ENCODE assay signal across 1 cellular context in the genomic region with DNA sequence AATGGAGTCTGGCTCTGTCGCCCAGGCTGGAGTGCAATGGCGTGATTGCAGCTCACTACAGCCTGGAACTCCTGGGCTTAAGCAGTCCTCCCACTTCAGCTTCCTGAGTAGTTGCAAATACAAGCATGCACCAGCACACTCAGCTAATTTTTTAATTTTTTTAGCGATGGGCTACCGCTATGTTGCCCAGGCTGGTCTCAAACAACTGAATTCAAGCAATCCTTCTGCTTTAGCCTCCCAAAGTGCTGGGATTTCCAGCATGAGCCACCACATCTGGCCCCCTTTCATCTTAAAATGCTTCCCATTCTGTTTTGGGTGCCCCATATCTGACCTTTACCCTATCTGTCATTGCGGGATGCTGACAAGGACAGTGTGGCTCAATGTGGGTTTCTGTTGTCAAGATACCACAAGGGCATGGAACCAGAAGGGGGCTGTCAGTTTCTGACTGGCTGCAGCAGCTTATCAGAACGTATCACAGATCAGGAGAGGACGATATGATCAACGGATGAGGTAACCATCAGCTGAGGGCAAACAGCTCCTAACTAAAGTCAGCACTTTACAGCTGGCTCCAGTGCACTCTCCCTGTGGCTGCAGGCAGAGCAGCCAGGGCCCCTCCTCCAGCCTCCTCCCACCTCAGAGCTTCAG.
TF ChIP-seq lines count a peak whose summit lies in the region.

No MANE protein-coding gene starts in this region.

TF ChIP-seq in GM12878, 131 proteins besides CTCF, POLR2A, EP300 and RAD21:
- TF ChIP-seq ZNF207 (IDR thresholded peaks at IDR 0.05; ENCODE audit: borderline replicate concordance): no peak
- TF ChIP-seq POLR2AphosphoS5 (IDR thresholded peaks at IDR 0.05; ENCODE audit: low read length): no peak
- TF ChIP-seq NR2C2 (IDR thresholded peaks at IDR 0.05; ENCODE audit: borderline replicate concordance, control insufficient read depth, insufficient read length, low read depth): no peak
- TF ChIP-seq SRF (IDR thresholded peaks at IDR 0.05; ENCODE audit: low read depth in 2 of 2, low read length in 2 of 2): no peak
- TF ChIP-seq, protein P1, sequence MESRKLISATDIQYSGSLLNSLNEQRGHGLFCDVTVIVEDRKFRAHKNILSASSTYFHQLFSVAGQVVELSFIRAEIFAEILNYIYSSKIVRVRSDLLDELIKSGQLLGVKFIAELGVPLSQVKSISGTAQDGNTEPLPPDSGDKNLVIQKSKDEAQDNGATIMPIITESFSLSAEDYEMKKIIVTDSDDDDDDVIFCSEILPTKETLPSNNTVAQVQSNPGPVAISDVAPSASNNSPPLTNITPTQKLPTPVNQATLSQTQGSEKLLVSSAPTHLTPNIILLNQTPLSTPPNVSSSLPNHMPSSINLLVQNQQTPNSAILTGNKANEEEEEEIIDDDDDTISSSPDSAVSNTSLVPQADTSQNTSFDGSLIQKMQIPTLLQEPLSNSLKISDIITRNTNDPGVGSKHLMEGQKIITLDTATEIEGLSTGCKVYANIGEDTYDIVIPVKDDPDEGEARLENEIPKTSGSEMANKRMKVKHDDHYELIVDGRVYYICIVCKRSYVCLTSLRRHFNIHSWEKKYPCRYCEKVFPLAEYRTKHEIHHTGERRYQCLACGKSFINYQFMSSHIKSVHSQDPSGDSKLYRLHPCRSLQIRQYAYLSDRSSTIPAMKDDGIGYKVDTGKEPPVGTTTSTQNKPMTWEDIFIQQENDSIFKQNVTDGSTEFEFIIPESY (IDR thresholded peaks at IDR 0.05): peak; percentile 95
- TF ChIP-seq IKZF1 (conservative IDR thresholded peaks at IDR 0.05): peak; percentile 63
- no peak for TF ChIP-seq IRF4 (IDR thresholded peaks at IDR 0.05; ENCODE audit: low read depth, low read length)
- TF ChIP-seq BHLHE40 (IDR thresholded peaks at IDR 0.05; ENCODE audit: borderline replicate concordance in 1 of 2, low read depth in 2 of 2, low read length in 1 of 2): peak in 1 of 2 experiments; percentile 37; a peak in 1 of 4 replicates
- TF ChIP-seq ZNF687 (IDR thresholded peaks at IDR 0.05): peak; percentile 89
- TF ChIP-seq, protein P2, sequence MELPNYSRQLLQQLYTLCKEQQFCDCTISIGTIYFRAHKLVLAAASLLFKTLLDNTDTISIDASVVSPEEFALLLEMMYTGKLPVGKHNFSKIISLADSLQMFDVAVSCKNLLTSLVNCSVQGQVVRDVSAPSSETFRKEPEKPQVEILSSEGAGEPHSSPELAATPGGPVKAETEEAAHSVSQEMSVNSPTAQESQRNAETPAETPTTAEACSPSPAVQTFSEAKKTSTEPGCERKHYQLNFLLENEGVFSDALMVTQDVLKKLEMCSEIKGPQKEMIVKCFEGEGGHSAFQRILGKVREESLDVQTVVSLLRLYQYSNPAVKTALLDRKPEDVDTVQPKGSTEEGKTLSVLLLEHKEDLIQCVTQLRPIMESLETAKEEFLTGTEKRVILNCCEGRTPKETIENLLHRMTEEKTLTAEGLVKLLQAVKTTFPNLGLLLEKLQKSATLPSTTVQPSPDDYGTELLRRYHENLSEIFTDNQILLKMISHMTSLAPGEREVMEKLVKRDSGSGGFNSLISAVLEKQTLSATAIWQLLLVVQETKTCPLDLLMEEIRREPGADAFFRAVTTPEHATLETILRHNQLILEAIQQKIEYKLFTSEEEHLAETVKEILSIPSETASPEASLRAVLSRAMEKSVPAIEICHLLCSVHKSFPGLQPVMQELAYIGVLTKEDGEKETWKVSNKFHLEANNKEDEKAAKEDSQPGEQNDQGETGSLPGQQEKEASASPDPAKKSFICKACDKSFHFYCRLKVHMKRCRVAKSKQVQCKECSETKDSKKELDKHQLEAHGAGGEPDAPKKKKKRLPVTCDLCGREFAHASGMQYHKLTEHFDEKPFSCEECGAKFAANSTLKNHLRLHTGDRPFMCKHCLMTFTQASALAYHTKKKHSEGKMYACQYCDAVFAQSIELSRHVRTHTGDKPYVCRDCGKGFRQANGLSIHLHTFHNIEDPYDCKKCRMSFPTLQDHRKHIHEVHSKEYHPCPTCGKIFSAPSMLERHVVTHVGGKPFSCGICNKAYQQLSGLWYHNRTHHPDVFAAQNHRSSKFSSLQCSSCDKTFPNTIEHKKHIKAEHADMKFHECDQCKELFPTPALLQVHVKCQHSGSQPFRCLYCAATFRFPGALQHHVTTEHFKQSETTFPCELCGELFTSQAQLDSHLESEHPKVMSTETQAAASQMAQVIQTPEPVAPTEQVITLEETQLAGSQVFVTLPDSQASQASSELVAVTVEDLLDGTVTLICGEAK (IDR thresholded peaks at IDR 0.05; ENCODE audit: borderline replicate concordance): no peak
- peak; percentile 31; the same call in 1 of the 2 replicates for TF ChIP-seq MLLT1 (IDR thresholded peaks at IDR 0.05)
- peak; percentile 43; the same call in 1 of the 2 replicates for TF ChIP-seq MTA2 (IDR thresholded peaks at IDR 0.05; ENCODE audit: low read depth)
- peak; percentile 56 for TF ChIP-seq RUNX3 (IDR thresholded peaks at IDR 0.05; ENCODE audit: low read length)
- TF ChIP-seq, protein P3, sequence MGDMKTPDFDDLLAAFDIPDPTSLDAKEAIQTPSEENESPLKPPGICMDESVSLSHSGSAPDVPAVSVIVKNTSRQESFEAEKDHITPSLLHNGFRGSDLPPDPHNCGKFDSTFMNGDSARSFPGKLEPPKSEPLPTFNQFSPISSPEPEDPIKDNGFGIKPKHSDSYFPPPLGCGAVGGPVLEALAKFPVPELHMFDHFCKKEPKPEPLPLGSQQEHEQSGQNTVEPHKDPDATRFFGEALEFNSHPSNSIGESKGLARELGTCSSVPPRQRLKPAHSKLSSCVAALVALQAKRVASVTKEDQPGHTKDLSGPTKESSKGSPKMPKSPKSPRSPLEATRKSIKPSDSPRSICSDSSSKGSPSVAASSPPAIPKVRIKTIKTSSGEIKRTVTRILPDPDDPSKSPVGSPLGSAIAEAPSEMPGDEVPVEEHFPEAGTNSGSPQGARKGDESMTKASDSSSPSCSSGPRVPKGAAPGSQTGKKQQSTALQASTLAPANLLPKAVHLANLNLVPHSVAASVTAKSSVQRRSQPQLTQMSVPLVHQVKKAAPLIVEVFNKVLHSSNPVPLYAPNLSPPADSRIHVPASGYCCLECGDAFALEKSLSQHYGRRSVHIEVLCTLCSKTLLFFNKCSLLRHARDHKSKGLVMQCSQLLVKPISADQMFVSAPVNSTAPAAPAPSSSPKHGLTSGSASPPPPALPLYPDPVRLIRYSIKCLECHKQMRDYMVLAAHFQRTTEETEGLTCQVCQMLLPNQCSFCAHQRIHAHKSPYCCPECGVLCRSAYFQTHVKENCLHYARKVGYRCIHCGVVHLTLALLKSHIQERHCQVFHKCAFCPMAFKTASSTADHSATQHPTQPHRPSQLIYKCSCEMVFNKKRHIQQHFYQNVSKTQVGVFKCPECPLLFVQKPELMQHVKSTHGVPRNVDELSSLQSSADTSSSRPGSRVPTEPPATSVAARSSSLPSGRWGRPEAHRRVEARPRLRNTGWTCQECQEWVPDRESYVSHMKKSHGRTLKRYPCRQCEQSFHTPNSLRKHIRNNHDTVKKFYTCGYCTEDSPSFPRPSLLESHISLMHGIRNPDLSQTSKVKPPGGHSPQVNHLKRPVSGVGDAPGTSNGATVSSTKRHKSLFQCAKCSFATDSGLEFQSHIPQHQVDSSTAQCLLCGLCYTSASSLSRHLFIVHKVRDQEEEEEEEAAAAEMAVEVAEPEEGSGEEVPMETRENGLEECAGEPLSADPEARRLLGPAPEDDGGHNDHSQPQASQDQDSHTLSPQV (IDR thresholded peaks at IDR 0.05): no peak
- peak; percentile 61; the same call in 1 of the 2 replicates for TF ChIP-seq DPF2 (IDR thresholded peaks at IDR 0.05)
- TF ChIP-seq, protein P4, sequence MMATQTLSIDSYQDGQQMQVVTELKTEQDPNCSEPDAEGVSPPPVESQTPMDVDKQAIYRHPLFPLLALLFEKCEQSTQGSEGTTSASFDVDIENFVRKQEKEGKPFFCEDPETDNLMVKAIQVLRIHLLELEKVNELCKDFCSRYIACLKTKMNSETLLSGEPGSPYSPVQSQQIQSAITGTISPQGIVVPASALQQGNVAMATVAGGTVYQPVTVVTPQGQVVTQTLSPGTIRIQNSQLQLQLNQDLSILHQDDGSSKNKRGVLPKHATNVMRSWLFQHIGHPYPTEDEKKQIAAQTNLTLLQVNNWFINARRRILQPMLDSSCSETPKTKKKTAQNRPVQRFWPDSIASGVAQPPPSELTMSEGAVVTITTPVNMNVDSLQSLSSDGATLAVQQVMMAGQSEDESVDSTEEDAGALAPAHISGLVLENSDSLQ (IDR thresholded peaks at IDR 0.05): peak; percentile 45; the same call in 1 of the 2 replicates
- TF ChIP-seq, protein P5, sequence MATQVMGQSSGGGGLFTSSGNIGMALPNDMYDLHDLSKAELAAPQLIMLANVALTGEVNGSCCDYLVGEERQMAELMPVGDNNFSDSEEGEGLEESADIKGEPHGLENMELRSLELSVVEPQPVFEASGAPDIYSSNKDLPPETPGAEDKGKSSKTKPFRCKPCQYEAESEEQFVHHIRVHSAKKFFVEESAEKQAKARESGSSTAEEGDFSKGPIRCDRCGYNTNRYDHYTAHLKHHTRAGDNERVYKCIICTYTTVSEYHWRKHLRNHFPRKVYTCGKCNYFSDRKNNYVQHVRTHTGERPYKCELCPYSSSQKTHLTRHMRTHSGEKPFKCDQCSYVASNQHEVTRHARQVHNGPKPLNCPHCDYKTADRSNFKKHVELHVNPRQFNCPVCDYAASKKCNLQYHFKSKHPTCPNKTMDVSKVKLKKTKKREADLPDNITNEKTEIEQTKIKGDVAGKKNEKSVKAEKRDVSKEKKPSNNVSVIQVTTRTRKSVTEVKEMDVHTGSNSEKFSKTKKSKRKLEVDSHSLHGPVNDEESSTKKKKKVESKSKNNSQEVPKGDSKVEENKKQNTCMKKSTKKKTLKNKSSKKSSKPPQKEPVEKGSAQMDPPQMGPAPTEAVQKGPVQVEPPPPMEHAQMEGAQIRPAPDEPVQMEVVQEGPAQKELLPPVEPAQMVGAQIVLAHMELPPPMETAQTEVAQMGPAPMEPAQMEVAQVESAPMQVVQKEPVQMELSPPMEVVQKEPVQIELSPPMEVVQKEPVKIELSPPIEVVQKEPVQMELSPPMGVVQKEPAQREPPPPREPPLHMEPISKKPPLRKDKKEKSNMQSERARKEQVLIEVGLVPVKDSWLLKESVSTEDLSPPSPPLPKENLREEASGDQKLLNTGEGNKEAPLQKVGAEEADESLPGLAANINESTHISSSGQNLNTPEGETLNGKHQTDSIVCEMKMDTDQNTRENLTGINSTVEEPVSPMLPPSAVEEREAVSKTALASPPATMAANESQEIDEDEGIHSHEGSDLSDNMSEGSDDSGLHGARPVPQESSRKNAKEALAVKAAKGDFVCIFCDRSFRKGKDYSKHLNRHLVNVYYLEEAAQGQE (IDR thresholded peaks at IDR 0.05; ENCODE audit: low read depth, low read length): no peak
- TF ChIP-seq NR2C1 (IDR thresholded peaks at IDR 0.05): peak; percentile 61
- peak; percentile 13 to 57; a peak in 2 of 4 replicates for TF ChIP-seq IKZF2 (IDR thresholded peaks at IDR 0.05)
- TF ChIP-seq ATF7 (IDR thresholded peaks at IDR 0.05; ENCODE audit: low read depth): peak; percentile 38; the same call in 1 of the 2 replicates
- TF ChIP-seq GATAD2B (conservative IDR thresholded peaks at IDR 0.05; ENCODE audit: low read depth): 0 out of 2 replicates have a peak, but pooled peaks have one; percentile 64
- no peak for TF ChIP-seq PBX3 (IDR thresholded peaks at IDR 0.05; ENCODE audit: insufficient replicate concordance, low read depth, low read length)
- TF ChIP-seq NR2F1 (conservative IDR thresholded peaks at IDR 0.05): peak; percentile 91
